8 cellular contexts compared by ENCODE assay signal in genomic region chr6:139881728-139882211, GRCh38.
DNase-seq lines count a peak whose midpoint lies in the region; ATAC-seq and TF ChIP-seq lines count a peak whose summit lies in the region.

No MANE protein-coding gene starts in this region.

- TF ChIP-seq CTCF in mammary epithelial cell (conservative IDR thresholded peaks at IDR 0.05 in 1 of 2, IDR thresholded peaks at IDR 0.05 in 1 of 2; ENCODE audit: extremely low read depth in 1 of 2, insufficient read depth in 1 of 2, low read depth in 1 of 2, low read length in 2 of 2): peak; percentile 70 to 73
- peak; percentile 57 to 75 (median 62) for TF ChIP-seq CTCF in transverse colon (IDR thresholded peaks at IDR 0.05)

- TF ChIP-seq POLR2A in transverse colon (IDR thresholded peaks at IDR 0.05): no peak

- H4K20me1 ChIP-seq in mammary epithelial cell (ENCODE audit: insufficient read depth, low read length): no peaks in the 10 kb centered on the region

- dilution Hi-C loops in mammary epithelial cell (cut with HindIII; ENCODE audit: low sequenced_read_pairs): no loop called here

- DNase-seq in DMS 273 (lab: John Stamatoyannopoulos, UW; ENCODE audit: unreplicated experiment) (peak; percentile 68), DMS 273 treated with DMSO at 0.1 percent for 48 hours (lab: John Stamatoyannopoulos, UW) (no peak), NCI-H748 (lab: John Stamatoyannopoulos, UW; ENCODE audit: unreplicated experiment) (peak; percentile 74), mammary epithelial cell (peak; percentile 30), left colon (peak in 1 of 2 donors; percentile 34), transverse colon (peak; percentile 55)

- H3K4me1 ChIP-seq in mammary epithelial cell (ENCODE audit: insufficient read depth, low read length): peaks cover 9% of the 10 kb centered on the region
- peaks cover 7 to 21% (median 10%) of the 10 kb centered on the region in 4 donors for H3K4me1 ChIP-seq in transverse colon

- no peak for TF ChIP-seq EP300 in transverse colon (IDR thresholded peaks at IDR 0.05; ENCODE audit: low read depth)

- H3K27ac ChIP-seq in mammary epithelial cell (ENCODE audit: insufficient read depth, low read depth, low read length): no peak overlapping the region
- peak overlapping the region; percentile 27 to 55 (median 47) for H3K27ac ChIP-seq in transverse colon

- H2AFZ ChIP-seq in mammary epithelial cell (ENCODE audit: low read depth, low read length): no peak overlapping the region

- in situ Hi-C loops in mammary epithelial cell (cut with MboI; ENCODE audit: low sequenced_read_pairs in 2 of 2) (loop anchor here in 1 of 2 donors (10.0 kb wide), 1 partner anchor 563 kb away; no protein-coding TSS in a partner anchor), transverse colon (cut with MboI; ENCODE audit: low pct_ligation_motif_present in 1 of 4, low pct_unique_long_range_greater_than_20kb in 1 of 4, low sequenced_read_pairs in 3 of 4) (loop anchor here in 1 of 4 donors (25.0 kb wide), 1 partner anchor 494 kb away; no protein-coding TSS in a partner anchor)

- H3K9ac ChIP-seq in mammary epithelial cell (ENCODE audit: insufficient read depth, low read length): no peak overlapping the region

- intact Hi-C loops in mammary epithelial cell (cut with micrococcal nuclease) (loop anchor here (1.0 to 5.0 kb wide), 5 partner anchors 169 to 1681 kb away; partner anchors contain the start of gene CITED2), left colon (cut with DNase I, micrococcal nuclease) (no loop called here), transverse colon (cut with DNase I; ENCODE audit: low total_unique reads) (no loop called here)

- H3K27me3 ChIP-seq in mammary epithelial cell (ENCODE audit: insufficient read depth, low read length): no peaks in the 10 kb centered on the region
- no peaks in the 10 kb centered on the region for H3K27me3 ChIP-seq in transverse colon

- no peaks in the 10 kb centered on the region for H3K79me2 ChIP-seq in mammary epithelial cell (ENCODE audit: insufficient read depth, low read length)

- ATAC-seq in GM19328 (IDR thresholded peaks at IDR 0.05; ENCODE audit: unreplicated experiment): peak; percentile 75
- ATAC-seq in HG03175 (IDR thresholded peaks at IDR 0.05; ENCODE audit: unreplicated experiment): peak; percentile 88
- ATAC-seq in left colon: peak; percentile 69

- no peak overlapping the region for H3K4me3 ChIP-seq in mammary epithelial cell (replicated peaks in 1 of 3; ENCODE audit: insufficient read depth in 1 of 3, low read depth in 2 of 3, low read length in 3 of 3)
- H3K4me3 ChIP-seq in transverse colon: no peak overlapping the region

- WGBS in mammary epithelial cell (ENCODE audit: low coverage, missing lambda C conversion rate): 100% methylated on average over 2 of the region's 2 CpGs
- WGBS in transverse colon (ENCODE audit: low coverage in 1 of 2), 2 donors: 70% methylated on average over 2 of the region's 2 CpGs; no CpG with 5 or more reads in 1 of the 2 donors

- H3K9me3 ChIP-seq in mammary epithelial cell (replicated peaks; ENCODE audit: insufficient read depth, low read length) (no peaks in the 10 kb centered on the region), transverse colon (no peaks in the 10 kb centered on the region)

- H3K36me3 ChIP-seq in mammary epithelial cell (ENCODE audit: insufficient read depth, low read length): no peaks in the 10 kb centered on the region
- H3K36me3 ChIP-seq in transverse colon: no peaks in the 10 kb centered on the region

- no peak overlapping the region for H3K4me2 ChIP-seq in mammary epithelial cell (ENCODE audit: insufficient read depth, low read depth, low read length)

- no TSS peak for BruUV-seq in mammary epithelial cell (replicated peaks; lab: Mats Ljungman, UMichigan)

- CTCF ChIA-PET in mammary epithelial cell (lab: Charles Lee; ENCODE audit: low non-redundant PET): no interaction called here
